ENCODE assay signal across 8 cellular contexts in the genomic region with DNA sequence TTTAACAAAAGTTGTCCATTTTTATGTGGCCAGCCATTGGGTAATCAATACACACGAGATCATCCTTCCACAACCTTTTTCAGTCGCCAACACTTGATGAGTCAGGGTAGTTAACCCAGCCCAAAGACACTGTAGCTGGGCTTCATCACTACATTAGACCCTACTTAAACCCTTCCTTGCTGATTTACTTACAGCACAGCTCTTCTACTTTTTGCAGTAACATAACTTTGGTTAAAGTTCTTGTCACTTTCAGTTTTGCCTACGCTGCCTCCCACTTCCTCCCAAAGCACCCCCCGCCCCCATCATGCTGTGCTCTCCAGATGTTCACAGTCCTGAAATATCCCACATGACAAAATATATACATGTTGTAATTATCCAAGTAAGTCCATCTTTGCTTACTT.
DNase-seq lines count a peak whose midpoint lies in the region; ATAC-seq, FAIRE-seq and TF ChIP-seq lines count a peak whose summit lies in the region.

No MANE protein-coding gene starts in this region.

- FAIRE-seq in small intestine (lab: Jason Lieb, UNC): no peak

- H3K27me3 ChIP-seq in KMS-11 (ENCODE audit: insufficient read depth, low read depth): no peaks in the 10 kb centered on the region
- no peaks in the 10 kb centered on the region for H3K27me3 ChIP-seq in small intestine (ENCODE audit: control insufficient read depth in 2 of 2, insufficient read depth in 2 of 2, low read length in 2 of 2)

- H3K4me1 ChIP-seq in KMS-11 (ENCODE audit: low read depth, poor library complexity, severe bottlenecking): peaks cover 5% of the 10 kb centered on the region
- H3K4me1 ChIP-seq in small intestine (ENCODE audit: control insufficient read depth in 2 of 2, insufficient read depth in 1 of 2, low read depth in 1 of 2, low read length in 1 of 2): peaks cover 0 to 5% of the 10 kb centered on the region in 2 donors

- H3K4me3 ChIP-seq in AG04449 (ENCODE audit: low read depth, low read length): peak overlapping the region; percentile 50
- no peak overlapping the region for H3K4me3 ChIP-seq in KMS-11 (IDR thresholded peaks at IDR 0.05; ENCODE audit: insufficient read depth, low read depth, low read length)
- no peak overlapping the region for H3K4me3 ChIP-seq in cardiac fibroblast (replicated peaks in 1 of 2; ENCODE audit: low read depth in 2 of 2, low read length in 2 of 2)
- H3K4me3 ChIP-seq in small intestine (ENCODE audit: low read depth in 1 of 2, low read length in 2 of 2): peak overlapping the region in 1 of 2 donors; percentile 0

- no peaks in the 10 kb centered on the region for H3K9me3 ChIP-seq in small intestine (ENCODE audit: control insufficient read depth, low read depth)

- no peak overlapping the region for H3K27ac ChIP-seq in KMS-11
- no peak overlapping the region for H3K27ac ChIP-seq in small intestine (ENCODE audit: low read depth in 1 of 2, low read length in 1 of 2)

- ATAC-seq in GM19025 (IDR thresholded peaks at IDR 0.05; ENCODE audit: low read depth, unreplicated experiment) (peak; percentile 67), HG02938 (IDR thresholded peaks at IDR 0.05; ENCODE audit: unreplicated experiment) (no peak)
- ATAC-seq in activated CD4-positive, CD25-positive, alpha-beta regulatory T cell treated with anti-CD3 and anti-CD28 coated beads, Interleukin-2, amount 50 U/mL, for 24 hours: no peak

- DNase-seq in AG04449 (ENCODE audit: low read depth, low spot score) (no peak), cardiac fibroblast (ENCODE audit: low read depth in 2 of 2) (peak; percentile 40 to 60), HEK293T (ENCODE audit: extremely low spot score) (no peak), small intestine (no peak)

- no peak for TF ChIP-seq CTCF in AG04449 (IDR thresholded peaks at IDR 0.05; ENCODE audit: insufficient read depth, low read length, missing control alignments)
- TF ChIP-seq CTCF in KMS-11 (conservative IDR thresholded peaks at IDR 0.05; ENCODE audit: low read depth, low read length): no peak
- no peak for TF ChIP-seq CTCF in cardiac fibroblast (IDR thresholded peaks at IDR 0.05; ENCODE audit: low read depth, low read length)

- H4K20me1 ChIP-seq in KMS-11 (ENCODE audit: insufficient read depth): no peaks in the 10 kb centered on the region

- no peaks in the 10 kb centered on the region for H3K79me2 ChIP-seq in KMS-11 (ENCODE audit: insufficient read depth, low read depth)

- H3K9ac ChIP-seq in KMS-11: no peak overlapping the region

- POLR2A ChIA-PET in AG04449 (lab: Yijun Ruan, JAX) (interaction anchor here (1.3 to 2.1 kb wide), 2 partner anchors 24 to 55 kb away, joined by 4 to 6 read pairs; no protein-coding TSS in a partner anchor), HEK293T (lab: Yijun Ruan, JAX) (no interaction called here)

- CTCF ChIA-PET in AG04449 (lab: Yijun Ruan, JAX): interaction anchor here (1.6 to 3.1 kb wide), 2 partner anchors 21 to 50 kb away, joined by 4 to 16 read pairs; no protein-coding TSS in a partner anchor
- CTCF ChIA-PET in HEK293T (lab: Yijun Ruan, JAX): no interaction called here

- H3K36me3 ChIP-seq in KMS-11 (ENCODE audit: insufficient read depth): no peaks in the 10 kb centered on the region
- H3K36me3 ChIP-seq in small intestine (ENCODE audit: control insufficient read depth in 2 of 2, insufficient read depth in 2 of 2, low read length in 2 of 2): no peaks in the 10 kb centered on the region

- H2AFZ ChIP-seq in KMS-11 (ENCODE audit: low read depth): peak overlapping the region; percentile 8; the same call in 1 of the 2 replicates

- 20 to 28% (median 27%) methylated on average over 4 of the region's 4 CpGs for WGBS in small intestine, 3 donors

- no peak overlapping the region for H3K4me2 ChIP-seq in KMS-11

TF ChIP-seq in HEK293T, 16 proteins besides CTCF, POLR2A, EP300 and RAD21:
- TF ChIP-seq HDGF (IDR thresholded peaks at IDR 0.05; ENCODE audit: borderline replicate concordance) (no peak), FOXK2 (IDR thresholded peaks at IDR 0.05) (no peak), ZNF384 (IDR thresholded peaks at IDR 0.05) (no peak), BHLHE40 (IDR thresholded peaks at IDR 0.05; ENCODE audit: borderline replicate concordance) (no peak), CTBP1 (IDR thresholded peaks at IDR 0.05; ENCODE audit: borderline replicate concordance) (no peak), FOXA1 (IDR thresholded peaks at IDR 0.05) (no peak), FOXM1 (IDR thresholded peaks at IDR 0.05; ENCODE audit: borderline replicate concordance) (no peak), L3MBTL2 (conservative IDR thresholded peaks at IDR 0.05) (no peak), SUZ12 (IDR thresholded peaks at IDR 0.05) (no peak), NFRKB (IDR thresholded peaks at IDR 0.05) (no peak), TARDBP (IDR thresholded peaks at IDR 0.05) (no peak), ARNT (IDR thresholded peaks at IDR 0.05) (no peak), ELF4 (IDR thresholded peaks at IDR 0.05) (no peak), SP1 (IDR thresholded peaks at IDR 0.05) (no peak), LEF1 (IDR thresholded peaks at IDR 0.05; ENCODE audit: borderline replicate concordance) (no peak)
- TF ChIP-seq, protein P1, sequence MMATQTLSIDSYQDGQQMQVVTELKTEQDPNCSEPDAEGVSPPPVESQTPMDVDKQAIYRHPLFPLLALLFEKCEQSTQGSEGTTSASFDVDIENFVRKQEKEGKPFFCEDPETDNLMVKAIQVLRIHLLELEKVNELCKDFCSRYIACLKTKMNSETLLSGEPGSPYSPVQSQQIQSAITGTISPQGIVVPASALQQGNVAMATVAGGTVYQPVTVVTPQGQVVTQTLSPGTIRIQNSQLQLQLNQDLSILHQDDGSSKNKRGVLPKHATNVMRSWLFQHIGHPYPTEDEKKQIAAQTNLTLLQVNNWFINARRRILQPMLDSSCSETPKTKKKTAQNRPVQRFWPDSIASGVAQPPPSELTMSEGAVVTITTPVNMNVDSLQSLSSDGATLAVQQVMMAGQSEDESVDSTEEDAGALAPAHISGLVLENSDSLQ (IDR thresholded peaks at IDR 0.05): no peak

Comparison
In these comparisons a context has a peak if more than half of its experiments do, and no peak if none do; other contexts are left out.
1. DNase-seq: peak in cardiac fibroblast (2 of 2); none in AG04449 (single experiment), HEK293T (single experiment) and small intestine (single experiment).